Comparison of ENCODE assay signal across 3 cellular contexts in the genomic region with DNA sequence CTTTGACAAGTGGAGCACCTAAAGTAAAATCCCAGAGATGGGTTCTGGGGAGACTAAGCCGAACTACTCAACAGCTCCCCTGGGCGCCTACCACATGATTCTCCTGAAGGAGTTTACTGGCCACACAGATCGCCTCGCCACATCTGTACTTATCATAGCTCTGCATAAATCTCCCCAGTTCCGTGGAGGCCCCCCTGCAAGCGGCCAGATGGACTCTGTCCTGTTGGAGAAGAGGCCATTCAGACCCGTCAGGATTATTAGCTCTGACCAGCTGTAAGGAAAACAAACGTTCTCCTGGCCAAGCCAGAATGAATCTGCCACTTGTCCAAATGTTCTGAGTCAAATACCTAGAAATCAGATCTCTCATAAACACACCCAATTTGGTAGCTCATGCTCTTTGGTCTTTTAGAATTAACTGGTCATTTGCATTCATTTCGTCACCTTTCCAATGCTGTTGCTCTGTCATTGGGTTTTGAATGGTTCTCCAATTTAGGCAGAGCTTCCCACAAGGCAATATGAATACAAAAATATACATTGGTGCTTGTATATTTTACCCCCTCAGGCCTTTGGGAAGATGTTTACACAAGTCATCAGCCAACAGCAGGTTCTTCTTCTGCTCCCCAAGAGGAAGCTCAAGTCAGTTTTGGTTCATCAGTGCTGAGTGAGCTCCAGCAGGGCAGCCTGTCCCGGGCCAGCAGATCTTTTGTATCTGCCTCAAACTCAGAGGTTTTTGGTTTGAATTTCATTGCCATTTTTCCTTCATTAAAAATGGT.
TF ChIP-seq lines count a peak whose summit lies in the region.

No MANE protein-coding gene starts in this region.

TF ChIP-seq in A549, 52 proteins besides CTCF, POLR2A, EP300 and RAD21 (continued from another document):
- no peak for TF ChIP-seq RARB (CRISPR knock-in tag; IDR thresholded peaks at IDR 0.05)
- no peak for TF ChIP-seq NPAS2 (CRISPR knock-in tag; IDR thresholded peaks at IDR 0.05; ENCODE audit: borderline replicate concordance)
- no peak for TF ChIP-seq GATA3 (IDR thresholded peaks at IDR 0.05; ENCODE audit: borderline replicate concordance)
- TF ChIP-seq SREBF2 (IDR thresholded peaks at IDR 0.05): no peak
- TF ChIP-seq JUNB (IDR thresholded peaks at IDR 0.05): no peak
- TF ChIP-seq CHD2 (IDR thresholded peaks at IDR 0.05; ENCODE audit: low read length, partially characterized antibody): no peak
- TF ChIP-seq HMGXB4 (CRISPR knock-in tag; IDR thresholded peaks at IDR 0.05; ENCODE audit: borderline replicate concordance): no peak

TF ChIP-seq in HEK293, 187 proteins besides CTCF, POLR2A, EP300 and RAD21 (continued from another document):
- TF ChIP-seq HOXA7 (CRISPR knock-in tag; IDR thresholded peaks at IDR 0.05; ENCODE audit: borderline replicate concordance): no peak
- TF ChIP-seq ZNF24 (tag by site-specific recombination; IDR thresholded peaks at IDR 0.05): no peak
- TF ChIP-seq, protein P1, sequence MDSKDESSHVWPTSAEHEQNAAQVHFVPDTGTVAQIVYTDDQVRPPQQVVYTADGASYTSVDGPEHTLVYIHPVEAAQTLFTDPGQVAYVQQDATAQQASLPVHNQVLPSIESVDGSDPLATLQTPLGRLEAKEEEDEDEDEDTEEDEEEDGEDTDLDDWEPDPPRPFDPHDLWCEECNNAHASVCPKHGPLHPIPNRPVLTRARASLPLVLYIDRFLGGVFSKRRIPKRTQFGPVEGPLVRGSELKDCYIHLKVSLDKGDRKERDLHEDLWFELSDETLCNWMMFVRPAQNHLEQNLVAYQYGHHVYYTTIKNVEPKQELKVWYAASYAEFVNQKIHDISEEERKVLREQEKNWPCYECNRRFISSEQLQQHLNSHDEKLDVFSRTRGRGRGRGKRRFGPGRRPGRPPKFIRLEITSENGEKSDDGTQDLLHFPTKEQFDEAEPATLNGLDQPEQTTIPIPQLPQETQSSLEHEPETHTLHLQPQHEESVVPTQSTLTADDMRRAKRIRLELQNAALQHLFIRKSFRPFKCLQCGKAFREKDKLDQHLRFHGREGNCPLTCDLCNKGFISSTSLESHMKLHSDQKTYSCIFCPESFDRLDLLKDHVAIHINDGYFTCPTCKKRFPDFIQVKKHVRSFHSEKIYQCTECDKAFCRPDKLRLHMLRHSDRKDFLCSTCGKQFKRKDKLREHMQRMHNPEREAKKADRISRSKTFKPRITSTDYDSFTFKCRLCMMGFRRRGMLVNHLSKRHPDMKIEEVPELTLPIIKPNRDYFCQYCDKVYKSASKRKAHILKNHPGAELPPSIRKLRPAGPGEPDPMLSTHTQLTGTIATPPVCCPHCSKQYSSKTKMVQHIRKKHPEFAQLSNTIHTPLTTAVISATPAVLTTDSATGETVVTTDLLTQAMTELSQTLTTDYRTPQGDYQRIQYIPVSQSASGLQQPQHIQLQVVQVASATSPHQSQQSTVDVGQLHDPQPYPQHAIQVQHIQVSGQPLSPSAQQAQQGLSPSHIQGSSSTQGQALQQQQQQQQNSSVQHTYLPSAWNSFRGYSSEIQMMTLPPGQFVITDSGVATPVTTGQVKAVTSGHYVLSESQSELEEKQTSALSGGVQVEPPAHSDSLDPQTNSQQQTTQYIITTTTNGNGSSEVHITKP (tag by site-specific recombination; IDR thresholded peaks at IDR 0.05): no peak
- no peak for TF ChIP-seq ZNF621 (tag by site-specific recombination; IDR thresholded peaks at IDR 0.05)
- no peak for TF ChIP-seq WT1 (tag by site-specific recombination; IDR thresholded peaks at IDR 0.05)
- TF ChIP-seq ZBTB48 (tag by site-specific recombination; IDR thresholded peaks at IDR 0.05): no peak
- TF ChIP-seq BCL11A (tag by site-specific recombination; IDR thresholded peaks at IDR 0.05; ENCODE audit: low read depth): no peak
- TF ChIP-seq ZNF548 (tag by site-specific recombination; IDR thresholded peaks at IDR 0.05): no peak
- no peak for TF ChIP-seq ZNF114 (tag by site-specific recombination; IDR thresholded peaks at IDR 0.05)
- no peak for TF ChIP-seq ZNF629 (tag by site-specific recombination; IDR thresholded peaks at IDR 0.05)
- TF ChIP-seq KLF9 (tag by site-specific recombination; IDR thresholded peaks at IDR 0.05; ENCODE audit: low read depth): no peak
- TF ChIP-seq GLIS1 (tag by site-specific recombination; IDR thresholded peaks at IDR 0.05): peak; percentile 73
- TF ChIP-seq ZNF776 (tag by site-specific recombination; IDR thresholded peaks at IDR 0.05; ENCODE audit: borderline replicate concordance): no peak
- peak; percentile 28; the same call in 1 of the 2 replicates for TF ChIP-seq BCL6B (tag by site-specific recombination; IDR thresholded peaks at IDR 0.05)
- no peak for TF ChIP-seq ZNF549 (tag by site-specific recombination; IDR thresholded peaks at IDR 0.05)
- no peak for TF ChIP-seq ZNF558 (tag by site-specific recombination; IDR thresholded peaks at IDR 0.05)
- no peak for TF ChIP-seq ZBTB8A (tag by site-specific recombination; IDR thresholded peaks at IDR 0.05)
- TF ChIP-seq ZNF626 (tag by site-specific recombination; IDR thresholded peaks at IDR 0.05): no peak
- no peak for TF ChIP-seq ZFP41 (tag by site-specific recombination; IDR thresholded peaks at IDR 0.05; ENCODE audit: borderline replicate concordance)
- TF ChIP-seq ZIC2 (tag by site-specific recombination; IDR thresholded peaks at IDR 0.05): peak; percentile 34
- no peak for TF ChIP-seq ZNF341 (tag by site-specific recombination; IDR thresholded peaks at IDR 0.05; ENCODE audit: low read depth)
- TF ChIP-seq, protein P2, sequence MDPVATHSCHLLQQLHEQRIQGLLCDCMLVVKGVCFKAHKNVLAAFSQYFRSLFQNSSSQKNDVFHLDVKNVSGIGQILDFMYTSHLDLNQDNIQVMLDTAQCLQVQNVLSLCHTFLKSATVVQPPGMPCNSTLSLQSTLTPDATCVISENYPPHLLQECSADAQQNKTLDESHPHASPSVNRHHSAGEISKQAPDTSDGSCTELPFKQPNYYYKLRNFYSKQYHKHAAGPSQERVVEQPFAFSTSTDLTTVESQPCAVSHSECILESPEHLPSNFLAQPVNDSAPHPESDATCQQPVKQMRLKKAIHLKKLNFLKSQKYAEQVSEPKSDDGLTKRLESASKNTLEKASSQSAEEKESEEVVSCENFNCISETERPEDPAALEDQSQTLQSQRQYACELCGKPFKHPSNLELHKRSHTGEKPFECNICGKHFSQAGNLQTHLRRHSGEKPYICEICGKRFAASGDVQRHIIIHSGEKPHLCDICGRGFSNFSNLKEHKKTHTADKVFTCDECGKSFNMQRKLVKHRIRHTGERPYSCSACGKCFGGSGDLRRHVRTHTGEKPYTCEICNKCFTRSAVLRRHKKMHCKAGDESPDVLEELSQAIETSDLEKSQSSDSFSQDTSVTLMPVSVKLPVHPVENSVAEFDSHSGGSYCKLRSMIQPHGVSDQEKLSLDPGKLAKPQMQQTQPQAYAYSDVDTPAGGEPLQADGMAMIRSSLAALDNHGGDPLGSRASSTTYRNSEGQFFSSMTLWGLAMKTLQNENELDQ (tag by site-specific recombination; IDR thresholded peaks at IDR 0.05; ENCODE audit: low read depth): no peak

TF ChIP-seq in SK-N-SH treated with all-trans-retinoic acid at 6 μM for 48 hours, 23 proteins besides CTCF, POLR2A, EP300 and RAD21 (continued from another document):
- no peak for TF ChIP-seq POU6F1 (CRISPR knock-in tag; IDR thresholded peaks at IDR 0.05; ENCODE audit: borderline replicate concordance, low read depth)
- no peak for TF ChIP-seq TOX (CRISPR knock-in tag; IDR thresholded peaks at IDR 0.05; ENCODE audit: borderline replicate concordance)
- no peak for TF ChIP-seq ZFP3 (CRISPR knock-in tag; IDR thresholded peaks at IDR 0.05)
- TF ChIP-seq ZNF565 (CRISPR knock-in tag; conservative IDR thresholded peaks at IDR 0.05; ENCODE audit: low read depth): no peak
- TF ChIP-seq, protein P3, sequence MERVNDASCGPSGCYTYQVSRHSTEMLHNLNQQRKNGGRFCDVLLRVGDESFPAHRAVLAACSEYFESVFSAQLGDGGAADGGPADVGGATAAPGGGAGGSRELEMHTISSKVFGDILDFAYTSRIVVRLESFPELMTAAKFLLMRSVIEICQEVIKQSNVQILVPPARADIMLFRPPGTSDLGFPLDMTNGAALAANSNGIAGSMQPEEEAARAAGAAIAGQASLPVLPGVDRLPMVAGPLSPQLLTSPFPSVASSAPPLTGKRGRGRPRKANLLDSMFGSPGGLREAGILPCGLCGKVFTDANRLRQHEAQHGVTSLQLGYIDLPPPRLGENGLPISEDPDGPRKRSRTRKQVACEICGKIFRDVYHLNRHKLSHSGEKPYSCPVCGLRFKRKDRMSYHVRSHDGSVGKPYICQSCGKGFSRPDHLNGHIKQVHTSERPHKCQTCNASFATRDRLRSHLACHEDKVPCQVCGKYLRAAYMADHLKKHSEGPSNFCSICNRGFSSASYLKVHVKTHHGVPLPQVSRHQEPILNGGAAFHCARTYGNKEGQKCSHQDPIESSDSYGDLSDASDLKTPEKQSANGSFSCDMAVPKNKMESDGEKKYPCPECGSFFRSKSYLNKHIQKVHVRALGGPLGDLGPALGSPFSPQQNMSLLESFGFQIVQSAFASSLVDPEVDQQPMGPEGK (CRISPR knock-in tag; IDR thresholded peaks at IDR 0.05; ENCODE audit: borderline replicate concordance): no peak
- no peak for TF ChIP-seq TCF4 (CRISPR knock-in tag; IDR thresholded peaks at IDR 0.05; ENCODE audit: borderline replicate concordance)
